Comparison of ENCODE assay signal across 9 cellular contexts in the genomic region with DNA sequence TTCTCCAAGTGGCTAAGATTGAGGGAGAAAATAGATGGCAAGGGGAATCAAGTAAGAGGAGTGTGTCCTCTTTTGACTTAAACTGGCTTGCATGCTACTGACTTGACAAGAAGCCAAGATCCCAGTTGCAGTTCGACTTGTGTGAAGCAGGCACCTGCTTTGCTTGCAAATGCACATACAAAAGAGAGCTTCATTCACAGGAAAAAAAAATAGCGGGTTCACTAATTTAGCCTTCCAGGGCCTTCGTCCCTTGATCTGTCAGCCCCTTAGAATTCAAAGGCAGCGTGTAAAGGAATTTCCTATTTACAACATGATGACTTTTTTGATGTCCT.
DNase-seq lines count a peak whose midpoint lies in the region; ATAC-seq and TF ChIP-seq lines count a peak whose summit lies in the region.
"Had no signal": no experiment of that assay in that cellular context is flagged by ENCODE, and none has a peak within 500 bp of the region (broad histone marks: within the 10 kb centered on the region; RNA-seq: fewer than 3 reads in every experiment).

No MANE protein-coding gene starts in this region.

- H3K4me1 ChIP-seq in thymus (ENCODE audit: control insufficient read depth, insufficient read depth, low read length) (peaks cover 50% of the 10 kb centered on the region), breast epithelium (no peaks in the 10 kb centered on the region)

- H3K4me3 ChIP-seq in thymus (ENCODE audit: low read length) (peak overlapping the region; percentile 15), breast epithelium (no peak overlapping the region)

- 8% methylated on average over 4 of the region's 4 CpGs for WGBS in thymus

- H3K27me3 ChIP-seq in thymus (ENCODE audit: control insufficient read depth, insufficient read depth) (no peaks in the 10 kb centered on the region), breast epithelium (no peaks in the 10 kb centered on the region)

- TF ChIP-seq CTCF in breast epithelium (IDR thresholded peaks at IDR 0.05): no peak

- H3K27ac ChIP-seq in thymus (ENCODE audit: low read depth) (no peak overlapping the region), breast epithelium (no peak overlapping the region)

- DNase-seq in Right ventricle myocardium superior: no peak
- no peak for DNase-seq in cardiac septum (ENCODE audit: low spot score)
- DNase-seq in astrocyte of the hippocampus (ENCODE audit: low read depth, low spot score): peak; percentile 39
- no peak for DNase-seq in breast epithelium (ENCODE audit: low spot score in 2 of 2)
- no peak for DNase-seq in HCEC 1CT
- DNase-seq in NCI-H526 treated with DMSO at 0.1 percent for 48 hours (lab: John Stamatoyannopoulos, UW): no peak
- DNase-seq: activated CD4-positive, CD25-positive, alpha-beta regulatory T cell treated with anti-CD3 and anti-CD28 coated beads, Interleukin-2, amount 50 U/mL, for 72 hours had no signal

- TF ChIP-seq POLR2A in breast epithelium (IDR thresholded peaks at IDR 0.05): no peak

- intact Hi-C loops in Right ventricle myocardium superior (cut with DNase I): no loop called here
- intact Hi-C loops in cardiac septum (cut with DNase I): no loop called here
- intact Hi-C loops in breast epithelium (cut with DNase I; ENCODE audit: low total_unique reads): no loop called here

- peaks cover 61% of the 10 kb centered on the region for H3K36me3 ChIP-seq in thymus (ENCODE audit: control insufficient read depth, insufficient read depth)
- H3K36me3 ChIP-seq in breast epithelium: no peaks in the 10 kb centered on the region

- peak; percentile 61 for ATAC-seq in Right ventricle myocardium superior (ENCODE audit: poor library complexity)
- peak; percentile 27 for ATAC-seq in HG03045 (IDR thresholded peaks at IDR 0.05; ENCODE audit: unreplicated experiment)

- no peaks in the 10 kb centered on the region for H3K9me3 ChIP-seq in thymus (ENCODE audit: control insufficient read depth)
- H3K9me3 ChIP-seq in breast epithelium: no peaks in the 10 kb centered on the region
